Comparison of ENCODE assay signal across 8 cellular contexts in the genomic region with DNA sequence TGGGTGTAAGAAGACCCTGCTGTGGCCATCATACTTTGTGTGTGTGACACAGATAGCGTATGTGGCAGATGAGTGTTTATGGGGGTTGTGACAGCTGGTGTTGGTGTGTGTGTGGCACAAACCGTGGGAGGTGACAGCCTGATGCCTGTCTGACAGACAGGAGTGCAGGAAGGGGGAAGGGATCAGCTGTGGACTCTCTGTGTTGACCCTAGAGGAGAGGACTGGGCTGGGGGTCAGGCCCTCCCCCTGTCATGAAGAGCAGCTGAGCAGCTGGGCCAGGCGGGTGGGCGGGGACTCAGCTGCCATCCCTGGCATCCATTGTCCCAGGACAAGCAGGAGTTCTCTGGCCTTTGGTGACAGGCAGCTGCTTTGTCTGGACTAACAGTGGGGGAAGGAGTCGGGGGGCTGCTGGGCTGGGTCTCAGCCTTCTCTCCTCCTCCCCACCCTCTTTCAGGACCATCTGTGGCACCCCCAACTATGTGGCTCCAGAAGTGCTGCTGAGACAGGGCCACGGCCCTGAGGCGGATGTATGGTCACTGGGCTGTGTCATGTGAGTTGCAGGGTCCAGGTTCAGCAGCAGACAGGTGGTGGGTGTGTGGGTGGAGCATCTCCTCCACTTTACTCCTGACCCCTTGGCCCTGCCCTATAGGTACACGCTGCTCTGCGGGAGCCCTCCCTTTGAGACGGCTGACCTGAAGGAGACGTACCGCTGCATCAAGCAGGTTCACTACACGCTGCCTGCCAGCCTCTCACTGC. TPM values are rescaled to one million over a fixed set of nuclear protein-coding genes. Genes with fewer than 3 reads are reported as not detected.
A peak's percentile ranks its signal among the peaks of the same experiment; 100 is the strongest.
DNase-seq lines count a peak whose midpoint lies in the region; ATAC-seq and TF ChIP-seq lines count a peak whose summit lies in the region.

No MANE protein-coding gene starts in this region.

- ATAC-seq in Right ventricle myocardium superior (ENCODE audit: poor library complexity) (no peak), left cardiac atrium (no peak), mucosa of descending colon (no peak), upper lobe of right lung (no peak)

- intact Hi-C loops in Right ventricle myocardium superior (cut with DNase I) = no loop called here
- intact Hi-C loops in left cardiac atrium (cut with DNase I) = no loop called here
- intact Hi-C loops in mucosa of descending colon (cut with DNase I, micrococcal nuclease) = no loop called here
- intact Hi-C loops in upper lobe of right lung (cut with DNase I) = no loop called here

- H3K4me3 ChIP-seq in mucosa of descending colon (no peak overlapping the region), upper lobe of right lung (peak overlapping the region; percentile 84)

- H3K4me1 ChIP-seq in mucosa of descending colon (ENCODE audit: low read depth) = peaks cover 25% of the 10 kb centered on the region
- peaks cover 50% of the 10 kb centered on the region for H3K4me1 ChIP-seq in upper lobe of right lung

- H3K27me3 ChIP-seq in upper lobe of right lung = no peaks in the 10 kb centered on the region

- no peak for TF ChIP-seq CTCF in mucosa of descending colon (IDR thresholded peaks at IDR 0.05)
- TF ChIP-seq CTCF in upper lobe of right lung (IDR thresholded peaks at IDR 0.05) = no peak

- H3K9me3 ChIP-seq in mucosa of descending colon (no peaks in the 10 kb centered on the region), upper lobe of right lung (no peaks in the 10 kb centered on the region)

- no peaks in the 10 kb centered on the region for H3K36me3 ChIP-seq in mucosa of descending colon (ENCODE audit: low read depth)
- peaks cover 44% of the 10 kb centered on the region for H3K36me3 ChIP-seq in upper lobe of right lung

- peak overlapping the region; percentile 96 for H3K27ac ChIP-seq in upper lobe of right lung

- DNase-seq in Right ventricle myocardium superior (peak; percentile 50), left cardiac atrium (no peak), mucosa of descending colon (peak in 2 of 3 donors; percentile 32 to 58), upper lobe of right lung (peak; percentile 63), NCI-H774 (lab: John Stamatoyannopoulos, UW) (no peak), NAMALWA (ENCODE audit: low spot score) (no peak), foreskin melanocyte (no peak)
- peak; percentile 22 for DNase-seq in central memory CD4-positive, alpha-beta T cell

RNA-seq across cellular contexts. Expression of a gene that starts 2.3 kb away (rescaled TPM):
- total RNA-seq in Right ventricle myocardium superior = 6.2 TPM
- total RNA-seq in left cardiac atrium = 10 to 100 TPM in 1 of 2 donors, 1 to 10 TPM in 1; 7.6 to 16.1 TPM
- total RNA-seq in mucosa of descending colon = 10 to 100 TPM in 2 of 3 donors, 1 to 10 TPM in 1; 6.4 to 14.5 (median 12.0) TPM
- total RNA-seq in upper lobe of right lung = 38.8 TPM

RNA-seq across cellular contexts. Expression of a gene that starts 4.7 kb away (rescaled TPM):
- total RNA-seq in Right ventricle myocardium superior = 1.1 TPM
- total RNA-seq in left cardiac atrium = under 1 TPM; 0.71 to 0.79 TPM
- total RNA-seq in mucosa of descending colon = 1 to 10 TPM in 1 of 3 donors, under 1 TPM in 1, not detected in 1; 0.67 to 1.6 TPM
- not detected for total RNA-seq in upper lobe of right lung

RNA-seq across cellular contexts. Expression of a gene that starts 5.8 kb away (rescaled TPM):
- total RNA-seq in Right ventricle myocardium superior (1.9 TPM), left cardiac atrium (1 to 10 TPM; 4.0 to 8.6 TPM), mucosa of descending colon (1 to 10 TPM; 2.8 to 4.4 (median 3.2) TPM), upper lobe of right lung (9.2 TPM)

RNA-seq across cellular contexts. Expression of a gene that starts 14.5 kb away (rescaled TPM):
- total RNA-seq in Right ventricle myocardium superior = not detected
- total RNA-seq in left cardiac atrium = under 1 TPM; 0.12 to 0.31 TPM
- total RNA-seq in mucosa of descending colon = 100 to 1,000 TPM in 1 of 3 donors, 10 to 100 TPM in 2; 35.1 to 179 (median 94.0) TPM
- total RNA-seq in upper lobe of right lung = not detected

RNA-seq across cellular contexts. Expression of a gene that starts 27.1 kb away (rescaled TPM):
- total RNA-seq in Right ventricle myocardium superior = 674 TPM
- 100 to 1,000 TPM; 950 to 999 TPM for total RNA-seq in left cardiac atrium
- 1,000 to 10,000 TPM; 1,308 to 1,364 (median 1,337) TPM for total RNA-seq in mucosa of descending colon
- 1,338 TPM for total RNA-seq in upper lobe of right lung

Comparison
In these comparisons a context has a peak if more than half of its experiments do, and no peak if none do; other contexts are left out.
1. DNase-seq: peak in Right ventricle myocardium superior (single experiment), central memory CD4-positive, alpha-beta T cell (single experiment), mucosa of descending colon (2 of 3) and upper lobe of right lung (single experiment); none in left cardiac atrium (single experiment), NCI-H774 (single experiment), NAMALWA (single experiment) and foreskin melanocyte (single experiment).